Comparison of ENCODE assay signal across 23 cellular contexts in genomic region chr3:117726776-117727175, GRCh38.
"Had no signal": no experiment of that assay in that cellular context is flagged by ENCODE, and none has a peak within 500 bp of the region (broad histone marks: within the 10 kb centered on the region; RNA-seq: fewer than 3 reads in every experiment).

No MANE protein-coding gene starts in this region.

- H3K27ac Mint-ChIP-seq: naive thymus-derived CD4-positive, alpha-beta T cell; natural killer cell treated with Interleukin-12 subunit alpha and Interleukin-12 subunit beta and Interleukin-15 and Interleukin-18, amount 100 ng/mL, for 72 hours; progenitor cell of endocrine pancreas; stimulated activated memory B cell treated with anti-CD40 and anti-IgM and Interleukin-4, amounts not matched to agents 10 μg/mL and 1 μg/mL and 100 μg/mL, for 72 hours had no signal

- H3K4me1 ChIP-seq: left ventricle myocardium inferior, right atrium auricular region, right lobe of liver, tibial nerve, upper lobe of left lung had no signal

- H3K4me3 Mint-ChIP-seq: naive thymus-derived CD4-positive, alpha-beta T cell; natural killer cell treated with Interleukin-12 subunit alpha and Interleukin-12 subunit beta and Interleukin-15 and Interleukin-18, amount 100 ng/mL, for 72 hours; stimulated activated memory B cell treated with anti-CD40 and anti-IgM and Interleukin-4, amounts not matched to agents 10 μg/mL and 1 μg/mL and 100 μg/mL, for 72 hours; stimulated activated naive CD8-positive, alpha-beta T cell treated with anti-CD3 and anti-CD28 coated beads, Interleukin-15, amount 100 ng/mL, for 72 hours had no signal

- H3K9me3 ChIP-seq: left ventricle myocardium inferior, mucosa of descending colon, ovary, right atrium auricular region, right lobe of liver, tibial nerve, upper lobe of left lung had no signal

- H3K36me3 Mint-ChIP-seq: naive thymus-derived CD4-positive, alpha-beta T cell; natural killer cell treated with Interleukin-12 subunit alpha and Interleukin-12 subunit beta and Interleukin-15 and Interleukin-18, amount 100 ng/mL, for 72 hours; stimulated activated memory B cell treated with anti-CD40 and anti-IgM and Interleukin-4, amounts not matched to agents 10 μg/mL and 1 μg/mL and 100 μg/mL, for 72 hours had no signal

- H3K27me3 ChIP-seq: hepatocyte, ovary, right atrium auricular region, right lobe of liver, tibial nerve, upper lobe of left lung had no signal

- H3K27ac ChIP-seq: hepatocyte, left ventricle myocardium inferior, ovary, right atrium auricular region, right lobe of liver, tibial nerve, upper lobe of left lung had no signal

- H3K36me3 ChIP-seq: left ventricle myocardium inferior, ovary, right atrium auricular region, right lobe of liver, tibial nerve, upper lobe of left lung had no signal

- H3K4me2 ChIP-seq: hepatocyte, smooth muscle cell had no signal

- H3K9me3 Mint-ChIP-seq: stimulated activated memory B cell treated with anti-CD40 and anti-IgM and Interleukin-4, amounts not matched to agents 10 μg/mL and 1 μg/mL and 100 μg/mL, for 72 hours; stimulated activated naive CD8-positive, alpha-beta T cell treated with anti-CD3 and anti-CD28 coated beads, Interleukin-15, amount 100 ng/mL, for 72 hours had no signal

- H2AFZ ChIP-seq: hepatocyte had no signal

- H3K4me1 Mint-ChIP-seq: naive thymus-derived CD4-positive, alpha-beta T cell; stimulated activated naive CD8-positive, alpha-beta T cell treated with anti-CD3 and anti-CD28 coated beads, Interleukin-15, amount 100 ng/mL, for 72 hours had no signal

- H3K4me3 ChIP-seq: hepatocyte, left ventricle myocardium inferior, lung, mucosa of descending colon, ovary, right atrium auricular region, right lobe of liver, smooth muscle cell, tibial nerve, upper lobe of left lung had no signal

- DNase-seq: islet precursor cell; left ventricle myocardium inferior; midbrain; mucosa of descending colon; naive thymus-derived CD4-positive, alpha-beta T cell; ovary; right lobe of liver; stimulated activated CD4-positive, alpha-beta T cell treated with anti-CD3 and anti-CD28 coated beads, Interleukin-1b, Interleukin-23, amount 100 ng/mL, for 48 hours; stimulated activated CD4-positive, alpha-beta T cell treated with anti-CD3 and anti-CD28 coated beads, Interleukin-2, amount 100 ng/mL, for 48 hours; stimulated activated CD4-positive, alpha-beta T cell treated with anti-CD3 and anti-CD28 coated beads, Interleukin-4, amount 100 ng/mL, for 4 hours; stimulated activated CD8-positive, alpha-beta memory T cell treated with anti-CD3 and anti-CD28 coated beads, Interleukin-4, amount 100 ng/mL, for 48 hours; stimulated activated naive CD4-positive, alpha-beta T cell treated with Interleukin-2 at 50 U/mL for 16 hours; stimulated activated naive CD8-positive, alpha-beta T cell treated with anti-CD3 and anti-CD28 coated beads, Interleukin-15, amount 100 ng/mL, for 72 hours; substantia nigra; upper lobe of left lung had no signal

- H3K27me3 Mint-ChIP-seq: naive thymus-derived CD4-positive, alpha-beta T cell; natural killer cell treated with Interleukin-12 subunit alpha and Interleukin-12 subunit beta and Interleukin-15 and Interleukin-18, amount 100 ng/mL, for 72 hours; progenitor cell of endocrine pancreas; stimulated activated memory B cell treated with anti-CD40 and anti-IgM and Interleukin-4, amounts not matched to agents 10 μg/mL and 1 μg/mL and 100 μg/mL, for 72 hours; stimulated activated naive CD8-positive, alpha-beta T cell treated with anti-CD3 and anti-CD28 coated beads, Interleukin-15, amount 100 ng/mL, for 72 hours had no signal

- H3K79me2 ChIP-seq: hepatocyte had no signal
